Comparison of ENCODE assay signal across 8 cellular contexts in the genomic region with DNA sequence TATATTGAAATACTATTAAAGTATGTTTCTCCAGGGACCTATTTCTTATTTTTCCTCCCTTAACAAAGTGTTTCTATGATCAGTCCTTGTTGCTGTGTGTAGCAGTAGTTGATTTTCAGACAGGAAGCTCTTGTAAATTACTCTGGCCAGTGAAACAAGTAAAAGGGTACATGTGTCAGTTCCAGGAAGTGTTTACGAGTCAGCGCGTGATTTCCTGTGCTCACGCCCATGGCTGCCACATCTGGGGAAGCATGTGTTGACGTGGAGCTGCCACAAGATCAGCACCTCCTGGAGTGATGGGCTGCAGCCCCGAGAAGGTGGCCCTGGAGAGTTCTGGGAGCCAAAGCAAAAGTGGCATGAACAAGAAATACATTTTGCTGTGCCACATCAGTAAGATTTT. TPM values are rescaled to one million over a fixed set of nuclear protein-coding genes. Genes with fewer than 3 reads are reported as not detected.
DNase-seq lines count a peak whose midpoint lies in the region; ATAC-seq and TF ChIP-seq lines count a peak whose summit lies in the region.

No MANE protein-coding gene starts in this region.

- no peaks in the 10 kb centered on the region for H3K27me3 Mint-ChIP-seq in stimulated activated memory B cell treated with anti-CD40 and anti-IgM and Interleukin-4, amounts not matched to agents 10 μg/mL and 1 μg/mL and 100 μg/mL, for 72 hours

- no peaks in the 10 kb centered on the region for H3F3A ChIP-seq in SK-N-SH (replicated peaks; ENCODE audit: insufficient read depth)

- no peak for TF ChIP-seq EP300 in SK-N-SH (IDR thresholded peaks at IDR 0.05; ENCODE audit: borderline replicate concordance in 1 of 2, low read depth in 1 of 2, low read length in 1 of 2)

- POLR2A ChIA-PET in SK-N-SH (lab: Yijun Ruan, JAX) = no interaction called here

- H3K36me3 Mint-ChIP-seq in stimulated activated memory B cell treated with anti-CD40 and anti-IgM and Interleukin-4, amounts not matched to agents 10 μg/mL and 1 μg/mL and 100 μg/mL, for 72 hours = no peaks in the 10 kb centered on the region

- H3K27ac Mint-ChIP-seq in stimulated activated memory B cell treated with anti-CD40 and anti-IgM and Interleukin-4, amounts not matched to agents 10 μg/mL and 1 μg/mL and 100 μg/mL, for 72 hours = peak overlapping the region; percentile 65

- 73% methylated on average over 6 of the region's 6 CpGs for WGBS in SK-N-SH (ENCODE audit: low lambda C conversion rate)

- H3K27ac ChIP-seq in lower lobe of right lung (peak overlapping the region; percentile 47), SK-N-SH (ENCODE audit: low read depth in 2 of 2, low read length in 1 of 2) (no peak overlapping the region)

- H3K4me2 ChIP-seq in SK-N-SH = no peak overlapping the region

- no peak overlapping the region for H3K9ac ChIP-seq in SK-N-SH

- H3K4me1 ChIP-seq in lower lobe of right lung = peaks cover 6% of the 10 kb centered on the region
- H3K4me1 ChIP-seq in SK-N-SH (ENCODE audit: control insufficient read depth in 1 of 2, insufficient read depth in 2 of 2, low read depth in 1 of 2, low read length in 1 of 2) = no peaks in the 10 kb centered on the region

- CTCF ChIA-PET in SK-N-SH (lab: Yijun Ruan, JAX) = interaction anchor here (0.7 to 1.4 kb wide), 3 partner anchors 13 to 754 kb away, joined by 3 to 4 read pairs (median 3); no protein-coding TSS in a partner anchor

- peak; percentile 10 for DNase-seq in GM19240 (ENCODE audit: insufficient read length, low spot score)
- peak; percentile 74 for DNase-seq in activated gamma-delta T cell treated with Interleukin-2 at 50 U/mL for 16 hours
- DNase-seq in lower lobe of right lung = peak; percentile 61
- no peak for DNase-seq in SK-N-SH

- no peaks in the 10 kb centered on the region for H3K9me3 Mint-ChIP-seq in stimulated activated memory B cell treated with anti-CD40 and anti-IgM and Interleukin-4, amounts not matched to agents 10 μg/mL and 1 μg/mL and 100 μg/mL, for 72 hours

- ATAC-seq in lower lobe of right lung = peak; percentile 65 to 73
- ATAC-seq in stimulated activated memory B cell treated with anti-CD40 and anti-IgM and Interleukin-4, amounts not matched to agents 10 μg/mL and 1 μg/mL and 100 μg/mL, for 72 hours = peak; percentile 51
- ATAC-seq in HG02884 (IDR thresholded peaks at IDR 0.05; ENCODE audit: unreplicated experiment) = no peak
- ATAC-seq in HG02938 (IDR thresholded peaks at IDR 0.05; ENCODE audit: unreplicated experiment) = no peak

- H3K9me3 ChIP-seq in lower lobe of right lung (no peaks in the 10 kb centered on the region), SK-N-SH (no peaks in the 10 kb centered on the region)

- H3K4me3 ChIP-seq in lower lobe of right lung (no peak overlapping the region), SK-N-SH (ENCODE audit: low read depth in 2 of 2, low read length in 1 of 2) (no peak overlapping the region)

- intact Hi-C loops in lower lobe of right lung (cut with DNase I) = no loop called here

- no peak overlapping the region for H2AFZ ChIP-seq in SK-N-SH (ENCODE audit: low read depth)

- no peak overlapping the region for H3K4me3 Mint-ChIP-seq in stimulated activated memory B cell treated with anti-CD40 and anti-IgM and Interleukin-4, amounts not matched to agents 10 μg/mL and 1 μg/mL and 100 μg/mL, for 72 hours

- H3K9me2 ChIP-seq in SK-N-SH = no peaks in the 10 kb centered on the region

- H3K4me1 Mint-ChIP-seq in stimulated activated memory B cell treated with anti-CD40 and anti-IgM and Interleukin-4, amounts not matched to agents 10 μg/mL and 1 μg/mL and 100 μg/mL, for 72 hours = peaks cover 13% of the 10 kb centered on the region

- H3K27me3 ChIP-seq in lower lobe of right lung (ENCODE audit: low read depth) (no peaks in the 10 kb centered on the region), SK-N-SH (ENCODE audit: insufficient read depth) (no peaks in the 10 kb centered on the region)

- H4K20me1 ChIP-seq in SK-N-SH (ENCODE audit: insufficient read depth) = no peaks in the 10 kb centered on the region

- TF ChIP-seq RAD21 in SK-N-SH (IDR thresholded peaks at IDR 0.05; ENCODE audit: low read length) = no peak

- H3K79me2 ChIP-seq in SK-N-SH (ENCODE audit: insufficient read depth) = no peaks in the 10 kb centered on the region

- H3K36me3 ChIP-seq in lower lobe of right lung (no peaks in the 10 kb centered on the region), SK-N-SH (replicated peaks in 1 of 2; ENCODE audit: control insufficient read depth in 1 of 2, insufficient read depth in 2 of 2, low read length in 1 of 2) (no peaks in the 10 kb centered on the region)

- TF ChIP-seq CTCF in lower lobe of right lung (IDR thresholded peaks at IDR 0.05) (no peak), SK-N-SH (IDR thresholded peaks at IDR 0.05) (no peak)

TF ChIP-seq in PFSK-1, 5 proteins besides CTCF, POLR2A, EP300 and RAD21:
- TF ChIP-seq TAF1 (IDR thresholded peaks at IDR 0.05; ENCODE audit: borderline replicate concordance, insufficient read depth, low read length) (no peak), FOXP2 (optimal IDR thresholded peaks at IDR 0.05; ENCODE audit: borderline replicate concordance, extremely low read depth, extremely low read length, insufficient read depth) (peak; percentile 83)

TF ChIP-seq in SK-N-SH, 30 proteins besides CTCF, POLR2A, EP300 and RAD21:
- TF ChIP-seq RFX5 (IDR thresholded peaks at IDR 0.05; ENCODE audit: low read length) = no peak
- no peak for TF ChIP-seq SMC3 (IDR thresholded peaks at IDR 0.05; ENCODE audit: low read depth, low read length)
- no peak for TF ChIP-seq JUND (IDR thresholded peaks at IDR 0.05)
- no peak for TF ChIP-seq NRF1 (IDR thresholded peaks at IDR 0.05; ENCODE audit: low read depth, low read length)
- TF ChIP-seq FOXM1 (IDR thresholded peaks at IDR 0.05; ENCODE audit: low read depth) = no peak
- TF ChIP-seq RXRA (IDR thresholded peaks at IDR 0.05; ENCODE audit: borderline replicate concordance, low read depth) = no peak
- TF ChIP-seq REST (IDR thresholded peaks at IDR 0.05; ENCODE audit: low read depth, low read length) = no peak
- TF ChIP-seq MXI1 (IDR thresholded peaks at IDR 0.05; ENCODE audit: low read depth, low read length) = no peak
TF ChIP-seq in SK-N-SH: peak in this region for 0.

RNA-seq across cellular contexts. Expression of gene GGTLC1, which starts 38.6 kb away (rescaled TPM):
- not detected for polyA plus RNA-seq in PFSK-1 (2012; ENCODE audit: insufficient read length, low read depth)
- 57.2 TPM for total RNA-seq in lower lobe of right lung
- polyA plus RNA-seq in SK-N-SH (2012; rRNA removed) = not detected in 2 replicates
- polyA plus RNA-seq in SK-N-SH (2012; cell fraction: cytosol; rRNA removed) = not detected in 2 replicates
- not detected in 2 replicates for polyA plus RNA-seq in SK-N-SH (2012; cell fraction: nucleus; rRNA removed)

Comparison
In these comparisons a context has a peak if more than half of its experiments do, and no peak if none do; other contexts are left out.
1. ATAC-seq: peak in lower lobe of right lung (2 of 2) and stimulated activated memory B cell treated with anti-CD40 and anti-IgM and Interleukin-4, amounts not matched to agents 10 μg/mL and 1 μg/mL and 100 μg/mL, for 72 hours (single experiment); none in HG02884 (single experiment) and HG02938 (single experiment).